Comparison of ENCODE assay signal across 20 cellular contexts in genomic region chr2:178859760-178860159, GRCh38. TPM values are rescaled to one million over a fixed set of nuclear protein-coding genes. Genes with fewer than 3 reads are reported as not detected.
DNase-seq lines count a peak whose midpoint lies in the region; ATAC-seq and TF ChIP-seq lines count a peak whose summit lies in the region.
"Had no signal": no experiment of that assay in that cellular context is flagged by ENCODE, and none has a peak within 500 bp of the region (broad histone marks: within the 10 kb centered on the region; RNA-seq: fewer than 3 reads in every experiment).

No MANE protein-coding gene starts in this region.

- no peak overlapping the region for H3K4me3 ChIP-seq in tibial artery
- H3K4me3 ChIP-seq: SK-N-MC had no signal

- H3K27me3 ChIP-seq in tibial artery = no peaks in the 10 kb centered on the region

- intact Hi-C loops in Right ventricle myocardium superior (cut with DNase I) (loop anchor here (10.0 kb wide), 1 partner anchor 55 kb away; the partner anchor contains the start of gene TTN), tibial artery (cut with DNase I; ENCODE audit: low total_unique reads) (no loop called here)

- peak; percentile 64 for ATAC-seq in Right ventricle myocardium superior (ENCODE audit: poor library complexity)
- no peak for ATAC-seq in GM19328 (IDR thresholded peaks at IDR 0.05; ENCODE audit: unreplicated experiment)
- no peak for ATAC-seq in GM21423 (IDR thresholded peaks at IDR 0.05; ENCODE audit: unreplicated experiment)
- ATAC-seq: activated CD4-positive, alpha-beta T cell treated with anti-CD3 and anti-CD28 coated beads for 36 hours; activated CD8-positive, alpha-beta T cell treated with anti-CD3 and anti-CD28 coated beads, Interleukin-2, amount 10 ng/mL, durations not matched to agents 7 days and 5 days; stimulated activated naive CD8-positive, alpha-beta T cell treated with anti-CD3 and anti-CD28 coated beads, Interleukin-15, Interleukin-2, amounts not matched to agents 100 U/mL and 50 U/mL, for 24 hours had no signal

- no peaks in the 10 kb centered on the region for H3K9me3 ChIP-seq in tibial artery

- no peaks in the 10 kb centered on the region for H3K36me3 ChIP-seq in tibial artery

- DNase-seq in astrocyte of the hippocampus (ENCODE audit: low read depth, low spot score) (peak; percentile 30), Right ventricle myocardium superior (no peak), midbrain (lab: John Stamatoyannopoulos, UW) (peak; percentile 59), tibial artery (no peak), NCI-H146 treated with DMSO at 0.1 percent for 48 hours (lab: John Stamatoyannopoulos, UW; ENCODE audit: unreplicated experiment) (no peak), NCI-H748 (lab: John Stamatoyannopoulos, UW; ENCODE audit: unreplicated experiment) (no peak)
- DNase-seq: activated CD4-positive, alpha-beta T cell treated with anti-CD3 and anti-CD28 coated beads for 36 hours; activated CD8-positive, alpha-beta T cell treated with anti-CD3 and anti-CD28 coated beads, Interleukin-2, amount 10 ng/mL, durations not matched to agents 7 days and 5 days; Calu3; DND-41; glutamatergic neuron; GOT3; IMR-90; kidney glomerular epithelial cell; NCI-H187 treated with DMSO at 0.1 percent for 48 hours; stimulated activated naive CD8-positive, alpha-beta T cell treated with anti-CD3 and anti-CD28 coated beads, Interleukin-15, Interleukin-2, amounts not matched to agents 100 U/mL and 50 U/mL, for 24 hours had no signal

- H3K27ac ChIP-seq in tibial artery = peak overlapping the region; percentile 59 to 74
- H3K27ac ChIP-seq: C4-2B, SK-N-MC had no signal

- peaks cover 0 to 64% (median 24%) of the 10 kb centered on the region in 4 donors for H3K4me1 ChIP-seq in tibial artery

- no peak for TF ChIP-seq CTCF in tibial artery (IDR thresholded peaks at IDR 0.05)

RNA-seq across cellular contexts. Expression of gene TTN, which starts 52.5 kb away (rescaled TPM):
- total RNA-seq in Right ventricle myocardium superior = 3,113 TPM

Comparison
In these comparisons a context has a peak if more than half of its experiments do, and no peak if none do; other contexts are left out.
1. DNase-seq: peak in astrocyte of the hippocampus (single experiment) and midbrain (single experiment); none in Right ventricle myocardium superior (single experiment), tibial artery (0 of 2), NCI-H146 treated with DMSO at 0.1 percent for 48 hours (single experiment) and NCI-H748 (single experiment).